ENCODE assay signal across 8 cellular contexts in genomic region chr4:185535818-185536729, GRCh38. TPM values are rescaled to one million over a fixed set of nuclear protein-coding genes. Genes with fewer than 3 reads are reported as not detected.
A peak's percentile ranks its signal among the peaks of the same experiment; 100 is the strongest.
DNase-seq lines count a peak whose midpoint lies in the region; ATAC-seq and TF ChIP-seq lines count a peak whose summit lies in the region.

No MANE protein-coding gene starts in this region.

- H3K27ac ChIP-seq in WERI-Rb-1 (no peak overlapping the region), rectal smooth muscle tissue (ENCODE audit: low read depth, low read length) (peak overlapping the region; percentile 97)

- TF ChIP-seq CTCF in GM13977 (IDR thresholded peaks at IDR 0.05; ENCODE audit: extremely low read depth, insufficient read depth, missing control alignments), result no peak
- TF ChIP-seq CTCF in WERI-Rb-1 (IDR thresholded peaks at IDR 0.05; ENCODE audit: low read depth, low read length), result no peak

- peak; percentile 35 for DNase-seq in GM13977 (ENCODE audit: low spot score)
- no peak for DNase-seq in WERI-Rb-1
- peak; percentile 57 for DNase-seq in left ventricle myocardium superior
- DNase-seq in T-helper 1 cell, result no peak
- DNase-seq in H4 (ENCODE audit: low spot score), result no peak

- H3K4me1 ChIP-seq in rectal smooth muscle tissue (ENCODE audit: control insufficient read depth, insufficient read depth, low read length), result peaks cover 14% of the 10 kb centered on the region

- intact Hi-C loops in left ventricle myocardium superior (cut with micrococcal nuclease), result no loop called here

- H3K4me3 ChIP-seq in WERI-Rb-1 (ENCODE audit: low read depth, low read length), result peak overlapping the region; percentile 50
- peak overlapping the region; percentile 73 for H3K4me3 ChIP-seq in rectal smooth muscle tissue (ENCODE audit: low read length)

- peak overlapping the region; percentile 58 for H3K9ac ChIP-seq in rectal smooth muscle tissue (ENCODE audit: low read length)

- peak; percentile 70 for ATAC-seq in left ventricle myocardium superior
- ATAC-seq in GM18519 (IDR thresholded peaks at IDR 0.05; ENCODE audit: low FRiP score, unreplicated experiment), result no peak
- no peak for ATAC-seq in HG02938 (IDR thresholded peaks at IDR 0.05; ENCODE audit: unreplicated experiment)

- H3K36me3 ChIP-seq in WERI-Rb-1 (no peaks in the 10 kb centered on the region), rectal smooth muscle tissue (ENCODE audit: control insufficient read depth, insufficient read depth, low read length) (no peaks in the 10 kb centered on the region)

- H3K27me3 ChIP-seq in WERI-Rb-1 (ENCODE audit: insufficient read depth, low read depth, severe bottlenecking) (no peaks in the 10 kb centered on the region), rectal smooth muscle tissue (ENCODE audit: control insufficient read depth, insufficient read depth, low read length) (no peaks in the 10 kb centered on the region)

- in situ Hi-C loops in GM13977 (cut with MboI; ENCODE audit: low pct_unique_long_range_greater_than_20kb, low sequenced_read_pairs, unreplicated experiment), result no loop called here

- H3K9me3 ChIP-seq in WERI-Rb-1 (ENCODE audit: severe bottlenecking), result no peaks in the 10 kb centered on the region

RNA-seq across cellular contexts. Expression of gene PDLIM3, which starts 0.8 kb away (rescaled TPM):
- 123 TPM for total RNA-seq in left ventricle myocardium superior
- total RNA-seq in H4 (2014; rRNA removed; shearing (Covaris generic)), result 12.5 and 16.2 TPM in 2 replicates

Comparison
In these comparisons a context has a peak if more than half of its experiments do, and no peak if none do; other contexts are left out.
1. DNase-seq: peak in GM13977 (single experiment) and left ventricle myocardium superior (single experiment); none in WERI-Rb-1 (single experiment), T-helper 1 cell (0 of 5) and H4 (single experiment).